In genomic region chr15:90320062-90320884, GRCh38 we compare ENCODE assay signal across 8 cellular contexts. TPM values are rescaled to one million over a fixed set of nuclear protein-coding genes. Genes with fewer than 3 reads are reported as not detected.
DNase-seq lines count a peak whose midpoint lies in the region; ATAC-seq and TF ChIP-seq lines count a peak whose summit lies in the region.

No MANE protein-coding gene starts in this region.

- no peaks in the 10 kb centered on the region for H3K27me3 ChIP-seq in colonic mucosa

- peak overlapping the region in 1 of 2 donors; percentile 38 for H3K9ac ChIP-seq in colonic mucosa (ENCODE audit: low read depth in 2 of 2, low read length in 2 of 2)

- ATAC-seq in HG03442 (IDR thresholded peaks at IDR 0.05; ENCODE audit: unreplicated experiment): peak; percentile 80

- intact Hi-C loops in colonic mucosa (cut with DNase I): loop anchor here (5.0 kb wide), 1 partner anchor 162 kb away; no protein-coding TSS in a partner anchor

- peak; percentile 97 for TF ChIP-seq CTCF in colonic mucosa (IDR thresholded peaks at IDR 0.05)

- peak overlapping the region; percentile 40 for H3K27ac ChIP-seq in colonic mucosa

- peak; percentile 56 for DNase-seq in activated gamma-delta T cell treated with Interleukin-2 at 50 U/mL for 16 hours
- no peak for DNase-seq in activated gamma-delta T cell (lab: John Stamatoyannopoulos, UW)
- DNase-seq in NCI-H524 (lab: John Stamatoyannopoulos, UW): peak; percentile 92 to 94
- DNase-seq in activated CD4-positive, alpha-beta T cell treated with anti-CD3 and anti-CD28 coated beads for 24 hours (ENCODE audit: low read depth in 2 of 2): peak; percentile 31 to 38
- peak; percentile 79 for DNase-seq in colonic mucosa
- peak; percentile 96 for DNase-seq in left kidney (ENCODE audit: low read depth, low spot score)
- DNase-seq in stimulated activated CD4-positive, alpha-beta T cell treated with anti-CD3 and anti-CD28 coated beads, Interleukin-1b, Interleukin-23, amount 100 ng/mL, for 4 hours (ENCODE audit: low read depth in 2 of 2): peak; percentile 34 to 56

- H3K4me1 ChIP-seq in colonic mucosa: peaks cover 7% of the 10 kb centered on the region

- no peaks in the 10 kb centered on the region for H3K36me3 ChIP-seq in colonic mucosa

- H3K9me3 ChIP-seq in colonic mucosa: no peaks in the 10 kb centered on the region

- peak overlapping the region; percentile 17 for H3K4me3 ChIP-seq in colonic mucosa

RNA-seq across cellular contexts. Expression of gene ZNF774, which starts 31.8 kb away (rescaled TPM):
- total RNA-seq in colonic mucosa: 10 to 100 TPM; 13.7 to 13.9 TPM

RNA-seq across cellular contexts. Expression of gene NGRN, which starts 54.8 kb away (rescaled TPM):
- 10 to 100 TPM; 56.5 to 60.4 TPM for total RNA-seq in colonic mucosa
